21 cellular contexts compared by ENCODE assay signal in the genomic region with DNA sequence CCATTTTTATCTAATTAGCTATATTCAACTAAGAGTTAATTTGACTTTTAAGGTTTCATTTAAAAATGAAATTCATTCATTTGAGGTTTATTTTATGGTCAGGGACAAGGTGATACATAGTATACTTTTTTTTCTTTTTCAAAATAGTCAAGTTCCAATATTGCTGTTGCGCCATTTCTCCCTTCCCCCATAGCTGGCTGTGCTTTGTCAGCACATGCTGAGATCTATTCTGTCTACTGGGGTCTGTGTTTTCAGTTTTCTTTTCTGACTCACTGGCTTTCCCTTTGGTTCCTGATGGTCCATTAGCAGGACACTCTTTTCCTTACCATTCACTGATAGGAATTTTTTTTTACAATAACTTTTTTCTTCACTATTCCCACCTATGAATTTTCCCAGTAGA.
"Had no signal": no experiment of that assay in that cellular context is flagged by ENCODE, and none has a peak within 500 bp of the region (broad histone marks: within the 10 kb centered on the region; RNA-seq: fewer than 3 reads in every experiment).

No MANE protein-coding gene starts in this region.

- H3K4me1 ChIP-seq: esophagus squamous epithelium, gastroesophageal sphincter, spleen, testis, transverse colon had no signal

- ATAC-seq: gastroesophageal sphincter; left colon; left ventricle myocardium superior; natural killer cell treated with Interleukin-12 subunit alpha and Interleukin-12 subunit beta and Interleukin-15 and Interleukin-18, amount 100 ng/mL, for 72 hours; sciatic nerve; stimulated activated naive B cell treated with anti-CD40 and anti-IgM and Interleukin-4, amounts not matched to agents 10 μg/mL and 1 μg/mL and 100 μg/mL, for 72 hours; stimulated activated naive CD8-positive, alpha-beta T cell treated with anti-CD3 and anti-CD28 coated beads, Interleukin-15, amount 100 ng/mL, for 72 hours had no signal

- H3K4me3 ChIP-seq: esophagus squamous epithelium, gastroesophageal sphincter, lung, spleen, testis, transverse colon had no signal

- DNase-seq: dermis blood vessel endothelial cell; esophagus squamous epithelium; foreskin fibroblast; left colon; left ventricle myocardium superior; mesenchymal stem cell; midbrain; posterior cingulate gyrus; spleen; stimulated activated CD4-positive, alpha-beta T cell treated with anti-CD3 and anti-CD28 coated beads, Interleukin-15, amount 100 ng/mL, for 24 hours; stimulated activated CD4-positive, alpha-beta T cell treated with anti-CD3 and anti-CD28 coated beads, Interleukin-1b, Interleukin-23, amount 100 ng/mL, for 48 hours; stimulated activated CD4-positive, alpha-beta T cell treated with anti-CD3 and anti-CD28 coated beads, Interleukin-4, amount 100 ng/mL, for 24 hours; stimulated activated naive B cell treated with anti-CD40 and anti-IgM and Interleukin-4, amounts not matched to agents 10 μg/mL and 1 μg/mL and 100 μg/mL, for 72 hours; stimulated activated naive CD8-positive, alpha-beta T cell treated with anti-CD3 and anti-CD28 coated beads, Interleukin-15, amount 100 ng/mL, for 72 hours; testis; transverse colon had no signal

- H3K36me3 Mint-ChIP-seq: stimulated activated naive B cell treated with anti-CD40 and anti-IgM and Interleukin-4, amounts not matched to agents 10 μg/mL and 1 μg/mL and 100 μg/mL, for 72 hours had no signal

- H3K4me1 Mint-ChIP-seq: stimulated activated naive B cell treated with anti-CD40 and anti-IgM and Interleukin-4, amounts not matched to agents 10 μg/mL and 1 μg/mL and 100 μg/mL, for 72 hours; stimulated activated naive CD8-positive, alpha-beta T cell treated with anti-CD3 and anti-CD28 coated beads, Interleukin-15, amount 100 ng/mL, for 72 hours had no signal

- H3K9me3 ChIP-seq: esophagus squamous epithelium, gastroesophageal sphincter, neutrophil, testis, transverse colon had no signal

- H3K27ac ChIP-seq: esophagus squamous epithelium, gastroesophageal sphincter, neutrophil, spleen, testis, transverse colon had no signal

- H3K27me3 ChIP-seq: esophagus squamous epithelium, gastroesophageal sphincter, neutrophil, spleen, testis, transverse colon had no signal

- H3K27me3 Mint-ChIP-seq: natural killer cell treated with Interleukin-12 subunit alpha and Interleukin-12 subunit beta and Interleukin-15 and Interleukin-18, amount 100 ng/mL, for 72 hours; stimulated activated naive B cell treated with anti-CD40 and anti-IgM and Interleukin-4, amounts not matched to agents 10 μg/mL and 1 μg/mL and 100 μg/mL, for 72 hours; stimulated activated naive CD8-positive, alpha-beta T cell treated with anti-CD3 and anti-CD28 coated beads, Interleukin-15, amount 100 ng/mL, for 72 hours had no signal

- H3K27ac Mint-ChIP-seq: natural killer cell treated with Interleukin-12 subunit alpha and Interleukin-12 subunit beta and Interleukin-15 and Interleukin-18, amount 100 ng/mL, for 72 hours; stimulated activated naive B cell treated with anti-CD40 and anti-IgM and Interleukin-4, amounts not matched to agents 10 μg/mL and 1 μg/mL and 100 μg/mL, for 72 hours had no signal

- H3K36me3 ChIP-seq: esophagus squamous epithelium, gastroesophageal sphincter, neutrophil, spleen, transverse colon had no signal

- H3K4me3 Mint-ChIP-seq: natural killer cell treated with Interleukin-12 subunit alpha and Interleukin-12 subunit beta and Interleukin-15 and Interleukin-18, amount 100 ng/mL, for 72 hours; stimulated activated naive B cell treated with anti-CD40 and anti-IgM and Interleukin-4, amounts not matched to agents 10 μg/mL and 1 μg/mL and 100 μg/mL, for 72 hours; stimulated activated naive CD8-positive, alpha-beta T cell treated with anti-CD3 and anti-CD28 coated beads, Interleukin-15, amount 100 ng/mL, for 72 hours had no signal
